8 cellular contexts compared by ENCODE assay signal in the genomic region with DNA sequence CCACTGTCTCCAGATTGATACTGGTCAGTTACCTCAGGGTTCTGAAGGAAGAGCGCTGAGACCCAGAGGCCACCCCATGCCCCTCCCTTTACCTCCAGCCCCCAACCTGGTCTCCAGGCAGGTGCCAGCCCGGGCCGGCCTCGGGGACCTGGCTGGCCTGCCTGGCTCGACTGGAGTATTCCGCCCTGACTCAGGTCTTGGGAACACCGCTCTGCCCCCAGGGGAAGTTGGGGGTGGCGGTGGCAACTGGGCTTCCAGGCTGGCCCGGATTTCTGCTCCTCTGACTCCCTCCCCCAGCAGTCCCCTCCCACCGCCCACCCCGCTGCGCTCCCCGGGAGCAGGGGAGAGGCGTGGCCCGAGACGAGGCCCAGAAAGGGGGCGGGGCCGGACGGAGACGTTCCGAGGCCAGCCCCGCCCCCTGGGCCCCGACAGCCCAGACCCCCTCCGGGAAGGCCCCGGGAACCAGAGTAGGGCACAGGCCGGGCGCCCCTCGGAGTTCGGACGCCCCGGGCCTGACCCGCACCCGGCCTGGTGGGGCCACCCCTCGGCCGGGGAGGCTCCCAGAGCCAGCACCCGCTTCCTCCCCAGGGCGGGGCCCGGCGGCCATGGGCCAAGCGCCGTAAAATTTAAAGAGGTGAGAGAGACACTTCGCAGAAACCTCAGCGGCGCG.
A peak's percentile ranks its signal among the peaks of the same experiment; 100 is the strongest.
DNase-seq lines count a peak whose midpoint lies in the region; ATAC-seq and TF ChIP-seq lines count a peak whose summit lies in the region.

No MANE protein-coding gene starts in this region.

- TF ChIP-seq CTCF in astrocyte of the spinal cord (IDR thresholded peaks at IDR 0.05; ENCODE audit: low read depth, low read length), result no peak

- peak; percentile 59 for ATAC-seq in GM21786 (IDR thresholded peaks at IDR 0.05; ENCODE audit: unreplicated experiment)

- no peaks in the 10 kb centered on the region for H3K9me3 Mint-ChIP-seq in immature natural killer cell

- peaks cover 47 to 54% of the 10 kb centered on the region in 2 donors for H3K4me1 Mint-ChIP-seq in immature natural killer cell

- H3K27me3 Mint-ChIP-seq in immature natural killer cell (ENCODE audit: low read depth in 3 of 3), result peaks cover 7 to 20% (median 13%) of the 10 kb centered on the region in 3 donors

- DNase-seq in ELF-1 (ENCODE audit: low read depth, low spot score) (peak; percentile 86), LHCN-M2 (ENCODE audit: low read depth) (peak; percentile 31), T1000 (lab: John Stamatoyannopoulos, UW) (peak; percentile 13), astrocyte of the spinal cord (ENCODE audit: low read depth, low spot score) (peak; percentile 13), immature natural killer cell (peak; percentile 84 to 85 (median 85)), dedifferentiated amniotic fluid mesenchymal stem cell (ENCODE audit: extremely low spot score) (no peak)
- DNase-seq in stimulated activated CD4-positive, alpha-beta T cell treated with anti-CD3 and anti-CD28 coated beads, Interleukin-15, amount 100 ng/mL, for 1 hour (ENCODE audit: low read depth in 1 of 2, low spot score in 1 of 2), result peak; percentile 83 to 90

- no peaks in the 10 kb centered on the region for H3K36me3 Mint-ChIP-seq in immature natural killer cell

- H3K4me3 Mint-ChIP-seq in immature natural killer cell, result peak overlapping the region; percentile 82 to 92 (median 86)

- in situ Hi-C loops in astrocyte of the spinal cord (cut with HindIII; ENCODE audit: low sequenced_read_pairs), result no loop called here

- H3K27ac Mint-ChIP-seq in immature natural killer cell, result peak overlapping the region; percentile 96 to 100 (median 98)

- H3K4me3 ChIP-seq in astrocyte of the spinal cord (ENCODE audit: low read depth, low read length), result peak overlapping the region; percentile 34
